ENCODE assay signal across 22 cellular contexts in the genomic region with DNA sequence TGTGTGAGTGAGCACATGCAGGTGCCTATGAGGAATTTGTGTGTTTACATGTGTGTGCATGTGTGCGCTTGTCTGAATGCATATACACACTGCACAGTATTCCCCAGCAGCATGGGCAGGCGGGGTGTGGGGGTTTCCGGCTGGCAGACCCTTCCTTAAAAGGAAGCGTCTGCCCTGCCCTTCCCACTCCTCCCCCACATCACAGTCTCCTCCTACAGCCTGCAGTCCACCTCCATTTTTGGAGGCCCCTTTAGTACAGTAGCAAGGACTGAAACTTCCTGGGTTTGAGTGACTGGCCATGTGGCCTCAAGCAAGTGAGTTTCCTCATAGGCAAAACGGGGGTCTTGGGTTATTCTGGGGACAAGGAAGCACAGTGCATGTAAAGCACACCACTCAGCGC.
DNase-seq lines count a peak whose midpoint lies in the region; ATAC-seq, FAIRE-seq and TF ChIP-seq lines count a peak whose summit lies in the region.
"Had no signal": no experiment of that assay in that cellular context is flagged by ENCODE, and none has a peak within 500 bp of the region (broad histone marks: within the 10 kb centered on the region; RNA-seq: fewer than 3 reads in every experiment).

No MANE protein-coding gene starts in this region.

- H3K36me3 ChIP-seq in right atrium auricular region (no peaks in the 10 kb centered on the region), WERI-Rb-1 (no peaks in the 10 kb centered on the region), PC-9 (ENCODE audit: low read depth) (no peaks in the 10 kb centered on the region), spleen (no peaks in the 10 kb centered on the region)
- H3K36me3 ChIP-seq: MG63, SJSA1 had no signal

- no peaks in the 10 kb centered on the region for H3K9me3 Mint-ChIP-seq in activated CD8-positive, alpha-beta memory T cell treated with anti-CD3 and anti-CD28 coated beads, Interleukin-2, amount 10 ng/mL, durations not matched to agents 7 days and 5 days (ENCODE audit: low read depth)
- H3K9me3 Mint-ChIP-seq: CD4-positive, alpha-beta T cell had no signal

- CTCF ChIA-PET in PC-9 (lab: Charles Lee) = no interaction called here
- CTCF ChIA-PET in activated CD8-positive, alpha-beta memory T cell treated with anti-CD3 and anti-CD28 coated beads, Interleukin-2, amount 10 ng/mL, durations not matched to agents 7 days and 5 days (lab: Charles Lee) = no interaction called here

- no peaks in the 10 kb centered on the region for H3K9me2 ChIP-seq in PC-9 (ENCODE audit: insufficient read depth)

- DNase-seq in cardiac septum (ENCODE audit: low spot score) (peak; percentile 50), right atrium auricular region (ENCODE audit: low spot score) (no peak), WERI-Rb-1 (no peak), left kidney (ENCODE audit: low read depth, low spot score) (peak; percentile 75), urothelium cell line (ENCODE audit: low spot score) (no peak), PC-9 (no peak), spleen (no peak)
- DNase-seq in activated CD8-positive, alpha-beta memory T cell treated with anti-CD3 and anti-CD28 coated beads, Interleukin-2, amount 10 ng/mL, durations not matched to agents 7 days and 5 days = no peak
- DNase-seq: CD4-positive, alpha-beta T cell; KBM-7; MG63; NCI-H1105 treated with DMSO at 0.1 percent for 48 hours; NCI-H2029; NCI-H446 treated with DMSO at 0.1 percent for 48 hours; NCI-H526; NK-92 treated with Interleukin-12 subunit alpha and Interleukin-12 subunit beta, amount 100 ng/mL, for 24 hours; Right ventricle myocardium superior; RPMI8226 had no signal

- peak; percentile 55 for FAIRE-seq in urothelium cell line (lab: Jason Lieb, UNC)
- FAIRE-seq: D721Med, H54, HepG2 had no signal

- H3K36me3 Mint-ChIP-seq in activated CD8-positive, alpha-beta memory T cell treated with anti-CD3 and anti-CD28 coated beads, Interleukin-2, amount 10 ng/mL, durations not matched to agents 7 days and 5 days = no peaks in the 10 kb centered on the region

- TF ChIP-seq CTCF in right atrium auricular region (IDR thresholded peaks at IDR 0.05) (no peak), WERI-Rb-1 (IDR thresholded peaks at IDR 0.05; ENCODE audit: low read depth, low read length) (no peak), PC-9 (conservative IDR thresholded peaks at IDR 0.05) (no peak), spleen (IDR thresholded peaks at IDR 0.05 in 8 of 11, conservative IDR thresholded peaks at IDR 0.05 in 3 of 11) (no peak)

- H3K9me3 ChIP-seq in right atrium auricular region = no peaks in the 10 kb centered on the region
- peaks cover 3% of the 10 kb centered on the region for H3K9me3 ChIP-seq in WERI-Rb-1 (ENCODE audit: severe bottlenecking)
- no peaks in the 10 kb centered on the region for H3K9me3 ChIP-seq in PC-9 (ENCODE audit: insufficient read depth, low read depth)
- no peaks in the 10 kb centered on the region for H3K9me3 ChIP-seq in spleen
- H3K9me3 ChIP-seq: MG63, SJSA1 had no signal

- H3K4me1 ChIP-seq in right atrium auricular region (peaks cover 0 to 28% of the 10 kb centered on the region in 2 donors), PC-9 (replicated peaks; ENCODE audit: insufficient read depth) (no peaks in the 10 kb centered on the region), spleen (peaks cover 0 to 13% (median 2%) of the 10 kb centered on the region in 6 donors)

- H3K4me1 Mint-ChIP-seq in activated CD8-positive, alpha-beta memory T cell treated with anti-CD3 and anti-CD28 coated beads, Interleukin-2, amount 10 ng/mL, durations not matched to agents 7 days and 5 days = peaks cover 9% of the 10 kb centered on the region

- H3K27ac Mint-ChIP-seq in activated CD8-positive, alpha-beta memory T cell treated with anti-CD3 and anti-CD28 coated beads, Interleukin-2, amount 10 ng/mL, durations not matched to agents 7 days and 5 days = no peak overlapping the region
- H3K27ac Mint-ChIP-seq: CD4-positive, alpha-beta T cell had no signal

- H3K27me3 ChIP-seq in right atrium auricular region (no peaks in the 10 kb centered on the region), WERI-Rb-1 (ENCODE audit: insufficient read depth, low read depth, severe bottlenecking) (no peaks in the 10 kb centered on the region), PC-9 (ENCODE audit: insufficient read depth, low read depth) (peaks cover 28% of the 10 kb centered on the region; the same call in 1 of the 2 replicates), spleen (replicated peaks in 1 of 7) (peaks cover 0 to 20% (median 0%) of the 10 kb centered on the region in 7 donors)
- H3K27me3 ChIP-seq: MG63, SJSA1 had no signal

- no peaks in the 10 kb centered on the region for H3F3A ChIP-seq in PC-9 (ENCODE audit: insufficient read depth, low read depth)

- no peak overlapping the region for H3K4me2 ChIP-seq in PC-9

- intact Hi-C loops in cardiac septum (cut with DNase I) = no loop called here
- intact Hi-C loops in PC-9 (cut with micrococcal nuclease; ENCODE audit: unreplicated experiment) = no loop called here
- intact Hi-C loops in spleen (cut with DNase I; ENCODE audit: low total_unique reads) = no loop called here

- H3K27me3 Mint-ChIP-seq in activated CD8-positive, alpha-beta memory T cell treated with anti-CD3 and anti-CD28 coated beads, Interleukin-2, amount 10 ng/mL, durations not matched to agents 7 days and 5 days = peaks cover 33% of the 10 kb centered on the region

- H3K27ac ChIP-seq in right atrium auricular region (no peak overlapping the region), WERI-Rb-1 (peak overlapping the region; percentile 27), PC-9 (no peak overlapping the region), spleen (no peak overlapping the region)
- H3K27ac ChIP-seq: SJSA1 had no signal

- no peak for TF ChIP-seq POLR2A in spleen (IDR thresholded peaks at IDR 0.05)

- H3K4me3 ChIP-seq in right atrium auricular region (no peak overlapping the region), WERI-Rb-1 (ENCODE audit: low read depth, low read length) (no peak overlapping the region), PC-9 (no peak overlapping the region), spleen (no peak overlapping the region)
- H3K4me3 ChIP-seq: MG63, SJSA1 had no signal

- POLR2A ChIA-PET in PC-9 (lab: Charles Lee; ENCODE audit: unreplicated experiment) = no interaction called here

- WGBS in spleen, 5 donors = 59 to 78% (median 66%) methylated on average over 6 of the region's 6 CpGs

- no TSS peak for BruUV-seq in PC-9 (replicated peaks; lab: Mats Ljungman, UMichigan)

- ATAC-seq in activated CD8-positive, alpha-beta memory T cell treated with anti-CD3 and anti-CD28 coated beads, Interleukin-2, amount 10 ng/mL, durations not matched to agents 7 days and 5 days = no peak
- ATAC-seq: HepG2 had no signal

- no peaks in the 10 kb centered on the region for H4K20me1 ChIP-seq in PC-9 (ENCODE audit: insufficient read depth)

- H2AFZ ChIP-seq in PC-9 = no peak overlapping the region

- H3K79me2 ChIP-seq in PC-9 (ENCODE audit: low read depth) = no peaks in the 10 kb centered on the region

- no peak overlapping the region for H3K4me3 Mint-ChIP-seq in activated CD8-positive, alpha-beta memory T cell treated with anti-CD3 and anti-CD28 coated beads, Interleukin-2, amount 10 ng/mL, durations not matched to agents 7 days and 5 days
- H3K4me3 Mint-ChIP-seq: CD4-positive, alpha-beta T cell had no signal

Comparison
In these comparisons a context has a peak if more than half of its experiments do, and no peak if none do; other contexts are left out.
1. DNase-seq: peak in cardiac septum (single experiment) and left kidney (single experiment); none in right atrium auricular region (single experiment), WERI-Rb-1 (single experiment), urothelium cell line (single experiment), PC-9 (0 of 2), activated CD8-positive, alpha-beta memory T cell treated with anti-CD3 and anti-CD28 coated beads, Interleukin-2, amount 10 ng/mL, durations not matched to agents 7 days and 5 days (single experiment) and spleen (single experiment).